Comparison of ENCODE assay signal across 12 cellular contexts in the genomic region with DNA sequence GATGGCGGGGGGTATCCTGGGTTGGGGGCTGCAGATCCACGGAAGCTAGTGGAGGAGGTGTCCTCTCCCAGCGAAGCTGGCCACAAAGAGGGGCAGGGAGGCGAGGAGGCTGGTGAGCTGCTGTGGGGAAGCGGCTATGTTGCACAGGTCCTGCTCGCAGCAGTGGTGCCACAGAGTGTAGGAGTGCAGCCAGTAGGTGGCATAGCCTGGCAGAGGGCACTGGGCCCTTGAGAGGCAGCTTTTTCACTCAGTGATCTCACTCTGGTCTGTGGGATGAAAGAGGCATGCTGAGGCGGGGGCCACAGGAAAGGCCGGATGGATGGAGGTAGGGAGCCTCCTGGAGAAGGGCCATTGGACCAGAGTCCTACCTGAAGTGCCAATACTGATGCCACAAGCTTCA. TPM values are rescaled to one million over a fixed set of nuclear protein-coding genes. Genes with fewer than 3 reads are reported as not detected.
DNase-seq lines count a peak whose midpoint lies in the region; ATAC-seq and TF ChIP-seq lines count a peak whose summit lies in the region.
"Had no signal": no experiment of that assay in that cellular context is flagged by ENCODE, and none has a peak within 500 bp of the region (broad histone marks: within the 10 kb centered on the region; RNA-seq: fewer than 3 reads in every experiment).

No MANE protein-coding gene starts in this region.

- H3K4me2 ChIP-seq in SK-N-SH: no peak overlapping the region

- no peaks in the 10 kb centered on the region for H3K27me3 ChIP-seq in SK-N-SH (ENCODE audit: insufficient read depth)
- H3K27me3 ChIP-seq in right cardiac atrium (ENCODE audit: control insufficient read depth, insufficient read depth): no peaks in the 10 kb centered on the region
- no peaks in the 10 kb centered on the region for H3K27me3 ChIP-seq in BE2C

- H3K79me2 ChIP-seq in SK-N-SH (ENCODE audit: insufficient read depth): no peaks in the 10 kb centered on the region

- DNase-seq in GDM1 (lab: John Stamatoyannopoulos, UW): peak; percentile 30
- DNase-seq in SK-N-SH: no peak
- DNase-seq in right cardiac atrium: no peak
- no peak for DNase-seq in T-helper 2 cell treated with Interferon-gamma antibody and Interleukin-4, amounts not matched to agents 5 μg/mL and 100 μg/mL, for 36 hours (ENCODE audit: low spot score)
- DNase-seq in BE2C: no peak
- no peak for DNase-seq in NK-92 treated with Interleukin-12 subunit alpha and Interleukin-12 subunit beta, amount 100 ng/mL, for 24 hours (lab: John Stamatoyannopoulos, UW)
- DNase-seq: NCI-H2171 had no signal

- H3K4me3 Mint-ChIP-seq in T-helper 2 cell treated with Interferon-gamma antibody and Interleukin-4, amounts not matched to agents 5 μg/mL and 100 μg/mL, for 36 hours: no peak overlapping the region

- no peak overlapping the region for H3K9ac ChIP-seq in SK-N-SH

- POLR2A ChIA-PET in SK-N-SH (lab: Yijun Ruan, JAX): no interaction called here

- TF ChIP-seq CTCF in 22Rv1 (IDR thresholded peaks at IDR 0.05) (peak; percentile 71), SK-N-SH (IDR thresholded peaks at IDR 0.05) (peak; percentile 25; the same call in 1 of the 2 replicates), BE2C (IDR thresholded peaks at IDR 0.05; ENCODE audit: low read depth, low read length) (no peak)

- CTCF ChIA-PET in SK-N-SH (lab: Yijun Ruan, JAX): interaction anchor here (1.2 to 2.9 kb wide), 5 partner anchors 10 to 118 kb away, joined by 3 to 9 read pairs (median 5); partner anchors contain the start of gene ABHD16A

- no peaks in the 10 kb centered on the region for H3K9me2 ChIP-seq in SK-N-SH

- H3F3A ChIP-seq in SK-N-SH (replicated peaks; ENCODE audit: insufficient read depth): peaks cover 3% of the 10 kb centered on the region

- H3K4me3 ChIP-seq in SK-N-SH (ENCODE audit: low read depth in 2 of 2, low read length in 1 of 2) (no peak overlapping the region), right cardiac atrium (ENCODE audit: low read length) (no peak overlapping the region), BE2C (ENCODE audit: low read depth, low read length) (no peak overlapping the region)

- peaks cover 8% of the 10 kb centered on the region for H3K27me3 Mint-ChIP-seq in T-helper 2 cell treated with Interferon-gamma antibody and Interleukin-4, amounts not matched to agents 5 μg/mL and 100 μg/mL, for 36 hours (ENCODE audit: low read depth)

- 72% methylated on average over 5 of the region's 8 CpGs for WGBS in SK-N-SH (ENCODE audit: low lambda C conversion rate)
- WGBS in right cardiac atrium: 74% methylated on average over 8 of the region's 8 CpGs

- ATAC-seq in right cardiac atrium (peak; percentile 26 to 54), GM21360 (IDR thresholded peaks at IDR 0.05; ENCODE audit: unreplicated experiment) (no peak)

- H4K20me1 ChIP-seq in SK-N-SH (ENCODE audit: insufficient read depth): no peaks in the 10 kb centered on the region

- no peak for TF ChIP-seq EP300 in SK-N-SH (IDR thresholded peaks at IDR 0.05; ENCODE audit: borderline replicate concordance in 1 of 2, low read depth in 1 of 2, low read length in 1 of 2)

- H3K36me3 ChIP-seq in SK-N-SH (replicated peaks in 1 of 2; ENCODE audit: control insufficient read depth in 1 of 2, insufficient read depth in 2 of 2, low read length in 1 of 2): no peaks in the 10 kb centered on the region
- no peaks in the 10 kb centered on the region for H3K36me3 ChIP-seq in BE2C

- no peaks in the 10 kb centered on the region for H3K36me3 Mint-ChIP-seq in T-helper 2 cell treated with Interferon-gamma antibody and Interleukin-4, amounts not matched to agents 5 μg/mL and 100 μg/mL, for 36 hours (ENCODE audit: low read depth)

- H3K4me1 Mint-ChIP-seq in T-helper 2 cell treated with Interferon-gamma antibody and Interleukin-4, amounts not matched to agents 5 μg/mL and 100 μg/mL, for 36 hours (ENCODE audit: low read depth): peaks cover 16% of the 10 kb centered on the region

- no peak overlapping the region for H2AFZ ChIP-seq in SK-N-SH (ENCODE audit: low read depth)

- no peaks in the 10 kb centered on the region for H3K4me1 ChIP-seq in SK-N-SH (ENCODE audit: control insufficient read depth in 1 of 2, insufficient read depth in 2 of 2, low read depth in 1 of 2, low read length in 1 of 2)
- H3K4me1 ChIP-seq in right cardiac atrium (ENCODE audit: control insufficient read depth, insufficient read depth, low read length): no peaks in the 10 kb centered on the region
- no peaks in the 10 kb centered on the region for H3K4me1 ChIP-seq in BE2C

- H3K27ac Mint-ChIP-seq in T-helper 2 cell treated with Interferon-gamma antibody and Interleukin-4, amounts not matched to agents 5 μg/mL and 100 μg/mL, for 36 hours: no peak overlapping the region

- no peak overlapping the region for H3K27ac ChIP-seq in 22Rv1
- no peak overlapping the region for H3K27ac ChIP-seq in SK-N-SH (ENCODE audit: low read depth in 2 of 2, low read length in 1 of 2)
- H3K27ac ChIP-seq in right cardiac atrium (ENCODE audit: low read length): no peak overlapping the region

- H3K9me3 ChIP-seq in SK-N-SH: no peaks in the 10 kb centered on the region
- H3K9me3 ChIP-seq in right cardiac atrium (ENCODE audit: control insufficient read depth, low read length): no peaks in the 10 kb centered on the region
- no peaks in the 10 kb centered on the region for H3K9me3 ChIP-seq in BE2C

- intact Hi-C loops in right cardiac atrium (cut with DNase I): no loop called here

- TF ChIP-seq RAD21 in SK-N-SH (IDR thresholded peaks at IDR 0.05; ENCODE audit: low read length): no peak

- H3K9me3 Mint-ChIP-seq in T-helper 2 cell treated with Interferon-gamma antibody and Interleukin-4, amounts not matched to agents 5 μg/mL and 100 μg/mL, for 36 hours: no peaks in the 10 kb centered on the region

TF ChIP-seq in SK-N-SH, 30 proteins besides CTCF, POLR2A, EP300 and RAD21:
- TF ChIP-seq SIN3A (IDR thresholded peaks at IDR 0.05; ENCODE audit: borderline replicate concordance, low read depth, low read length) (no peak), MEF2A (IDR thresholded peaks at IDR 0.05; ENCODE audit: borderline replicate concordance, low read depth) (no peak), MXI1 (IDR thresholded peaks at IDR 0.05; ENCODE audit: low read depth, low read length) (no peak), TAF1 (IDR thresholded peaks at IDR 0.05; ENCODE audit: borderline replicate concordance, low read depth, low read length) (no peak), TCF12 (IDR thresholded peaks at IDR 0.05) (no peak), GABPA (IDR thresholded peaks at IDR 0.05; ENCODE audit: low read depth) (no peak), EZH2phosphoT487 (IDR thresholded peaks at IDR 0.05; ENCODE audit: borderline replicate concordance, low read depth) (no peak), NFIC (IDR thresholded peaks at IDR 0.05; ENCODE audit: borderline replicate concordance) (no peak), USF1 (IDR thresholded peaks at IDR 0.05; ENCODE audit: borderline replicate concordance, low read depth) (no peak), RCOR1 (IDR thresholded peaks at IDR 0.05; ENCODE audit: low read length) (no peak), FOXM1 (IDR thresholded peaks at IDR 0.05; ENCODE audit: low read depth) (no peak)

RNA-seq across cellular contexts. Expression of gene LY6G6D, which starts 2.9 kb away (rescaled TPM):
- polyA plus RNA-seq in SK-N-SH (2012; rRNA removed) (not detected in 2 replicates), right cardiac atrium (not detected)
- polyA plus RNA-seq in SK-N-SH (2012; cell fraction: cytosol; rRNA removed): not detected in 2 replicates
- polyA plus RNA-seq in SK-N-SH (2012; cell fraction: nucleus; rRNA removed): not detected in 2 replicates
- not detected for total RNA-seq in right cardiac atrium
- not detected for polyA plus RNA-seq in BE2C (2012; ENCODE audit: insufficient read depth, insufficient read length, low read depth)
- total RNA-seq: astrocyte, G401, pulmonary artery endothelial cell had no signal

RNA-seq across cellular contexts. Expression of gene LY6G6F, which starts 5.6 kb away (rescaled TPM):
- not detected in 2 replicates for polyA plus RNA-seq in SK-N-SH (2012; rRNA removed)
- not detected in 2 replicates for polyA plus RNA-seq in SK-N-SH (2012; cell fraction: cytosol; rRNA removed)
- not detected in 2 replicates for polyA plus RNA-seq in SK-N-SH (2012; cell fraction: nucleus; rRNA removed)
- not detected for total RNA-seq in right cardiac atrium
- polyA plus RNA-seq in right cardiac atrium: not detected
- polyA plus RNA-seq in BE2C (2012; ENCODE audit: insufficient read depth, insufficient read length, low read depth): not detected
- total RNA-seq: astrocyte, pulmonary artery endothelial cell had no signal

RNA-seq across cellular contexts. Expression of gene ABHD16A, which starts 9.2 kb away (rescaled TPM):
- polyA plus RNA-seq in SK-N-SH (2012; rRNA removed) (49.3 and 52.9 TPM in 2 replicates), right cardiac atrium (28.1 TPM)
- polyA plus RNA-seq in SK-N-SH (2012; cell fraction: cytosol; rRNA removed): 23.6 and 32.2 TPM in 2 replicates
- 107 and 109 TPM in 2 replicates for polyA plus RNA-seq in SK-N-SH (2012; cell fraction: nucleus; rRNA removed)
- total RNA-seq in right cardiac atrium: 10 to 100 TPM; 28.4 to 37.0 (median 31.7) TPM
- 30.9 TPM for polyA plus RNA-seq in BE2C (2012; ENCODE audit: insufficient read depth, insufficient read length, low read depth)

RNA-seq across cellular contexts. Expression of gene LY6G6C, which starts 9.2 kb away (rescaled TPM):
- polyA plus RNA-seq in SK-N-SH (2012; rRNA removed) (0.08 TPM in 1 of 2 replicates, not detected in the other), right cardiac atrium (0.18 TPM)
- not detected in 2 replicates for polyA plus RNA-seq in SK-N-SH (2012; cell fraction: cytosol; rRNA removed)
- polyA plus RNA-seq in SK-N-SH (2012; cell fraction: nucleus; rRNA removed): 0.36 and 0.37 TPM in 2 replicates
- total RNA-seq in right cardiac atrium: not detected
- polyA plus RNA-seq in BE2C (2012; ENCODE audit: insufficient read depth, insufficient read length, low read depth): not detected
- total RNA-seq: G401, pulmonary artery endothelial cell had no signal

RNA-seq across cellular contexts. Expression of gene MPIG6B, which starts 10.9 kb away (rescaled TPM):
- not detected in 2 replicates for polyA plus RNA-seq in SK-N-SH (2012; rRNA removed)
- polyA plus RNA-seq in SK-N-SH (2012; cell fraction: cytosol; rRNA removed): not detected in 2 replicates
- not detected in 2 replicates for polyA plus RNA-seq in SK-N-SH (2012; cell fraction: nucleus; rRNA removed)
- total RNA-seq in right cardiac atrium: under 1 TPM in 3 of 4 donors, not detected in 1; 0.31 to 0.37 (median 0.35) TPM
- polyA plus RNA-seq in right cardiac atrium: 0.20 TPM
- not detected for polyA plus RNA-seq in BE2C (2012; ENCODE audit: insufficient read depth, insufficient read length, low read depth)
- total RNA-seq: astrocyte, G401, pulmonary artery endothelial cell had no signal
